Comparison of ENCODE assay signal across 2 cellular contexts in genomic region chr7:114206688-114207087, GRCh38.
TF ChIP-seq lines count a peak whose summit lies in the region.

No MANE protein-coding gene starts in this region.

TF ChIP-seq in IMR-90, 13 proteins besides CTCF, POLR2A, EP300 and RAD21 (continued from another document):
- TF ChIP-seq MAFK (IDR thresholded peaks at IDR 0.05; ENCODE audit: low read depth, low read length), result peak; percentile 90

TF ChIP-seq in K562, 482 proteins besides CTCF, POLR2A, EP300 and RAD21:
- TF ChIP-seq THAP7 (CRISPR knock-in tag; IDR thresholded peaks at IDR 0.05) (no peak), PRPF4 (IDR thresholded peaks at IDR 0.05; ENCODE audit: insufficient read depth, low read depth, low read length, poor library complexity, severe bottlenecking) (no peak), HNRNPH1 (optimal IDR thresholded peaks at IDR 0.05; ENCODE audit: low read depth, low read length) (no peak), ZNF316 (IDR thresholded peaks at IDR 0.05) (peak; percentile 68), E2F3 (CRISPR knock-in tag; IDR thresholded peaks at IDR 0.05) (no peak), ATF2 (CRISPR knock-in tag; IDR thresholded peaks at IDR 0.05) (no peak), ZBTB12 (CRISPR knock-in tag; IDR thresholded peaks at IDR 0.05) (no peak), TRIM28 (IDR thresholded peaks at IDR 0.05) (no peak), ARID3A (IDR thresholded peaks at IDR 0.05; ENCODE audit: borderline replicate concordance, low read depth, low read length) (no peak), ILK (tag; IDR thresholded peaks at IDR 0.05; ENCODE audit: borderline replicate concordance, low read depth) (no peak), POU5F1 (IDR thresholded peaks at IDR 0.05; ENCODE audit: borderline replicate concordance, low read depth, low read length, partially characterized antibody) (no peak), HEY1 (CRISPR knock-in tag; IDR thresholded peaks at IDR 0.05; ENCODE audit: borderline replicate concordance) (no peak), IRF2 (CRISPR knock-in tag; IDR thresholded peaks at IDR 0.05) (no peak), MAFF (IDR thresholded peaks at IDR 0.05; ENCODE audit: low read length) (peak; percentile 45), ZNF707 (CRISPR knock-in tag; conservative IDR thresholded peaks at IDR 0.05) (no peak), MAFG (tag; conservative IDR thresholded peaks at IDR 0.05) (0 out of 2 replicates have a peak, but pooled peaks have one; percentile 16), ZSCAN32 (CRISPR knock-in tag; IDR thresholded peaks at IDR 0.05) (no peak), C11orf30 (IDR thresholded peaks at IDR 0.05; ENCODE audit: low read depth) (0 out of 2 replicates have a peak, but pooled peaks have one; percentile 9), ZNF347 (CRISPR knock-in tag; IDR thresholded peaks at IDR 0.05; ENCODE audit: low read depth) (no peak), MAFK (IDR thresholded peaks at IDR 0.05; ENCODE audit: low read length) (peak; percentile 54; the same call in 1 of the 2 replicates), MYC (IDR thresholded peaks at IDR 0.05; ENCODE audit: low read depth, low read length) (no peak), MYC (CRISPR knock-in tag; IDR thresholded peaks at IDR 0.05; ENCODE audit: borderline replicate concordance, low read depth) (no peak), ZNF444 (CRISPR knock-in tag; IDR thresholded peaks at IDR 0.05) (no peak), ATF1 (CRISPR knock-in tag; IDR thresholded peaks at IDR 0.05) (no peak), ATF1 (tag; IDR thresholded peaks at IDR 0.05) (no peak), FOXM1 (IDR thresholded peaks at IDR 0.05; ENCODE audit: low read depth) (no peak), FOXM1 (CRISPR knock-in tag; IDR thresholded peaks at IDR 0.05; ENCODE audit: low read depth) (no peak)
